ENCODE assay signal across 1 cellular context in genomic region chr10:101071266-101071884, GRCh38.
TF ChIP-seq lines count a peak whose summit lies in the region.

No MANE protein-coding gene starts in this region.

TF ChIP-seq in GM12878, 131 proteins besides CTCF, POLR2A, EP300 and RAD21 (continued from another document):
- TF ChIP-seq E2F4 (IDR thresholded peaks at IDR 0.05; ENCODE audit: low read depth, low read length) (no peak), RELB (IDR thresholded peaks at IDR 0.05; ENCODE audit: low read depth) (0 out of 2 replicates have a peak, but pooled peaks have one; percentile 36)
